16 cellular contexts compared by ENCODE assay signal in the genomic region with DNA sequence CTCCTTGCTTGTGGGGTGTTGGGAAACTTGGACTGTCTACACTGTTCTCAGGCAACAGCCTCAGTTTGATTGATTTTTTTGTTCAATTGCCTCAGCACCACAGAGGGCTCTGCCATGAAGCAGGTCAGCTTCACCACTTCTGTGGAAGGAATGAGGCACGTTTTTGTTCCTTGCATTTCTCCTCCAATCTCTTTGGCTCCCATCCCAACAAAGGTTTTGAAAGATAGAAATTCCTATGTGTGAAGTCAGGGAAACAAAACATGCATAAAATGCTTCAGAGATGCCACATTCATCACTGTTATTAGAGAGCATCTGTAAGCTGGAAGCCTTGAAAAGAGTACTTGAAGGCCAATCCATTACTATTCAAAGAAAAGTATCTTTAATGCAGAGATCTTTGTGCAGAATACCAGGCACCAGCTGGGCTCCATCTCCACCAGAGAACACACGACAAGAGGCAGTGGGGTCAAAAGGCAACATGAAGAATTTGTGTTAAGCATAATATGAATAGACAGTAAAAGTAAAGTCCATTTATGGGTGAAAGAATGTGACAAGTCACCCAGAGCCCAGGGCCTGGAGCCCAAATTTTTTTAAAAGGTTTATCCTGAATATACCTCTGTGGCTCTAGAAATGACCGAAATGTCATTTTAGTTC.
DNase-seq lines count a peak whose midpoint lies in the region; ATAC-seq and TF ChIP-seq lines count a peak whose summit lies in the region.
"Had no signal": no experiment of that assay in that cellular context is flagged by ENCODE, and none has a peak within 500 bp of the region (broad histone marks: within the 10 kb centered on the region; RNA-seq: fewer than 3 reads in every experiment).

No MANE protein-coding gene starts in this region.

- H3K4me1 ChIP-seq in IMR-90 (ENCODE audit: control insufficient read depth, insufficient read depth, low read length) (peaks cover 23% of the 10 kb centered on the region), endodermal cell (ENCODE audit: control insufficient read depth, insufficient read depth, low read length) (no peaks in the 10 kb centered on the region), mesenchymal stem cell (ENCODE audit: control insufficient read depth, insufficient read depth, low read depth, low read length) (peaks cover 7% of the 10 kb centered on the region)
- H3K4me1 ChIP-seq: upper lobe of left lung had no signal

- H4K91ac ChIP-seq in IMR-90 (ENCODE audit: insufficient read depth, low read depth, low read length) (peak overlapping the region; percentile 100), mesenchymal stem cell (ENCODE audit: low read length) (no peak overlapping the region)

- H3K36me3 Mint-ChIP-seq in endodermal cell (ENCODE audit: low read depth): no peaks in the 10 kb centered on the region
- H3K36me3 Mint-ChIP-seq: activated naive CD4-positive, alpha-beta T cell treated with anti-CD3 and anti-CD28 coated beads, Interleukin-2, amount 10 ng/mL, durations not matched to agents 7 days and 5 days had no signal

- no peak for TF ChIP-seq CTCF in AG04450 (IDR thresholded peaks at IDR 0.05; ENCODE audit: low read depth, low read length)
- TF ChIP-seq CTCF in IMR-90 (conservative IDR thresholded peaks at IDR 0.05; ENCODE audit: low read depth, low read length): no peak
- TF ChIP-seq CTCF in endodermal cell (conservative IDR thresholded peaks at IDR 0.05): no peak

- no peaks in the 10 kb centered on the region for H3K4me1 Mint-ChIP-seq in endodermal cell
- H3K4me1 Mint-ChIP-seq: activated naive CD4-positive, alpha-beta T cell treated with anti-CD3 and anti-CD28 coated beads, Interleukin-2, amount 10 ng/mL, durations not matched to agents 7 days and 5 days had no signal

- no peaks in the 10 kb centered on the region for H3K36me3 ChIP-seq in IMR-90 (ENCODE audit: control insufficient read depth, insufficient read depth, low read length)
- no peaks in the 10 kb centered on the region for H3K36me3 ChIP-seq in endodermal cell (ENCODE audit: control insufficient read depth, insufficient read depth, low read length)
- H3K36me3 ChIP-seq in mesenchymal stem cell (ENCODE audit: control insufficient read depth in 1 of 2, insufficient read depth in 2 of 2, low read depth in 1 of 2, low read length in 2 of 2): no peaks in the 10 kb centered on the region
- H3K36me3 ChIP-seq: BLaER1, upper lobe of left lung had no signal

- intact Hi-C loops in IMR-90 (cut with micrococcal nuclease): loop anchor here (1.0 to 10.0 kb wide), 2 partner anchors 265 to 360 kb away; no protein-coding TSS in a partner anchor

- peaks cover 24% of the 10 kb centered on the region for H3K9me3 Mint-ChIP-seq in endodermal cell

- H2BK5ac ChIP-seq in IMR-90 (ENCODE audit: low read depth, low read length, poor library complexity, severe bottlenecking): peak overlapping the region; percentile 85
- peak overlapping the region; percentile 11 for H2BK5ac ChIP-seq in mesenchymal stem cell (ENCODE audit: low read depth, low read length, poor library complexity, severe bottlenecking)

- peak overlapping the region; percentile 99 for H2BK120ac ChIP-seq in IMR-90 (ENCODE audit: low read depth, low read length)
- H2BK120ac ChIP-seq in mesenchymal stem cell (ENCODE audit: low read depth, low read length): no peak overlapping the region

- no peak overlapping the region for H3K27ac Mint-ChIP-seq in endodermal cell
- H3K27ac Mint-ChIP-seq: activated naive CD4-positive, alpha-beta T cell treated with anti-CD3 and anti-CD28 coated beads, Interleukin-2, amount 10 ng/mL, durations not matched to agents 7 days and 5 days had no signal

- POLR2A ChIA-PET in AG04450 (lab: Yijun Ruan, JAX): interaction anchor here (0.6 to 1.2 kb wide), 2 partner anchors 199 to 390 kb away, joined by 3 to 4 read pairs; no protein-coding TSS in a partner anchor
- POLR2A ChIA-PET in IMR-90 (lab: Charles Lee; ENCODE audit: unreplicated experiment): no interaction called here

- H3K27me3 Mint-ChIP-seq in endodermal cell (ENCODE audit: insufficient read depth): peaks cover 2% of the 10 kb centered on the region

- H3K23ac ChIP-seq in IMR-90 (ENCODE audit: low read depth, low read length) (peak overlapping the region; percentile 99; the same call in 1 of the 2 replicates), mesenchymal stem cell (ENCODE audit: low read length in 2 of 2) (no peak overlapping the region)

- H4K20me1 ChIP-seq in IMR-90 (ENCODE audit: insufficient read depth, low read length): peaks cover 4% of the 10 kb centered on the region; the same call in 1 of the 2 replicates
- H4K20me1 ChIP-seq: BLaER1 had no signal

- no CpG with 5 or more reads among the region's 3 CpGs for WGBS in IMR-90 (ENCODE audit: extremely low coverage in 2 of 2, insufficient read length in 1 of 2), 2 experiments
- 57 to 70% methylated on average over 1 to 3 of the region's 3 CpGs for WGBS in endodermal cell (ENCODE audit: insufficient coverage in 1 of 2, insufficient read length in 1 of 2), 2 experiments
- WGBS in mesenchymal stem cell: 45% methylated on average over 2 of the region's 3 CpGs

- peak overlapping the region; percentile 98 for H3K18ac ChIP-seq in IMR-90 (ENCODE audit: low read depth, low read length)
- H3K18ac ChIP-seq in mesenchymal stem cell (ENCODE audit: low read depth in 1 of 2, low read length in 2 of 2): peak overlapping the region; percentile 15 to 69

- no peak for TF ChIP-seq POLR2A in IMR-90 (IDR thresholded peaks at IDR 0.05; ENCODE audit: low read depth, low read length)

- no peaks in the 10 kb centered on the region for H3K9me3 ChIP-seq in AG04450 (ENCODE audit: control insufficient read depth, insufficient read depth, low read length)
- H3K9me3 ChIP-seq in IMR-90 (ENCODE audit: control insufficient read depth, insufficient read depth, low read length): no peaks in the 10 kb centered on the region
- H3K9me3 ChIP-seq in endodermal cell (ENCODE audit: control insufficient read depth, low read length): peaks cover 9% of the 10 kb centered on the region
- H3K9me3 ChIP-seq in mesenchymal stem cell (ENCODE audit: control insufficient read depth, low read length): no peaks in the 10 kb centered on the region
- H3K9me3 ChIP-seq: BLaER1, upper lobe of left lung had no signal

- H3K4me3 Mint-ChIP-seq in endodermal cell: no peak overlapping the region
- H3K4me3 Mint-ChIP-seq: activated naive CD4-positive, alpha-beta T cell treated with anti-CD3 and anti-CD28 coated beads, Interleukin-2, amount 10 ng/mL, durations not matched to agents 7 days and 5 days had no signal

- H3K9ac ChIP-seq in IMR-90 (ENCODE audit: low read depth, low read length) (no peak overlapping the region; the same call in 1 of the 2 replicates), endodermal cell (ENCODE audit: extremely low read depth, low read length, poor library complexity, severe bottlenecking) (no peak overlapping the region), mesenchymal stem cell (ENCODE audit: low read length) (no peak overlapping the region)
- H3K9ac ChIP-seq: BLaER1 had no signal

- H2AFZ ChIP-seq in IMR-90 (replicated peaks; ENCODE audit: low read length, poor library complexity) (peak overlapping the region; percentile 36), mesenchymal stem cell (ENCODE audit: low read depth, low read length) (no peak overlapping the region)

- in situ Hi-C loops in IMR-90 (cut with MboI; ENCODE audit: low sequenced_read_pairs): no loop called here

- H3K9me1 ChIP-seq in IMR-90 (ENCODE audit: insufficient read depth, low read length): peaks cover 12% of the 10 kb centered on the region

- H2AK9ac ChIP-seq in IMR-90 (replicated peaks; ENCODE audit: low read depth, low read length, poor library complexity): peak overlapping the region; percentile 0

- peak overlapping the region; percentile 76 to 96; a peak in 3 of 4 replicates for H4K8ac ChIP-seq in IMR-90 (ENCODE audit: low read depth in 2 of 2, low read length in 2 of 2)
- H4K8ac ChIP-seq in mesenchymal stem cell (ENCODE audit: low read length): no peak overlapping the region

- H3K4me2 ChIP-seq in IMR-90 (ENCODE audit: low read depth, low read length) (peak overlapping the region; percentile 31; the same call in 1 of the 2 replicates), mesenchymal stem cell (ENCODE audit: low read length, poor library complexity, severe bottlenecking) (no peak overlapping the region)

- H2AK5ac ChIP-seq in IMR-90 (ENCODE audit: low read depth, low read length) (peak overlapping the region; percentile 98), mesenchymal stem cell (ENCODE audit: low read length, severe bottlenecking) (no peak overlapping the region)

- DNase-seq in AG04450 (ENCODE audit: low read depth, low spot score) (peak; percentile 64), IMR-90 (peak; percentile 87), endodermal cell (no peak), mesenchymal stem cell (peak; percentile 79), GDM1 (lab: John Stamatoyannopoulos, UW) (no peak)
- DNase-seq: activated naive CD4-positive, alpha-beta T cell treated with anti-CD3 and anti-CD28 coated beads, Interleukin-2, amount 10 ng/mL, durations not matched to agents 7 days and 5 days; GF-D8; left cardiac atrium; NCI-H146; SHP77; stimulated activated CD4-positive, alpha-beta T cell treated with anti-CD3 and anti-CD28 coated beads, Interleukin-15, amount 100 ng/mL, for 24 hours; upper lobe of left lung had no signal

- BruUV-seq in IMR-90 (replicated peaks; lab: Mats Ljungman, UMichigan): no TSS peak

- CTCF ChIA-PET in AG04450 (lab: Charles Lee): no interaction called here
- CTCF ChIA-PET in IMR-90 (lab: Yijun Ruan, JAX): interaction anchor here (0.8 to 1.5 kb wide), 3 partner anchors 21 to 375 kb away, joined by 3 to 4 read pairs (median 3); no protein-coding TSS in a partner anchor

- peak overlapping the region; percentile 90 for H3K14ac ChIP-seq in IMR-90 (replicated peaks; ENCODE audit: low read depth, low read length)
- no peak overlapping the region for H3K14ac ChIP-seq in mesenchymal stem cell (ENCODE audit: low read length in 2 of 2)

- dilution Hi-C loops in IMR-90 (cut with HindIII; ENCODE audit: low sequenced_read_pairs, unreplicated experiment): no loop called here

- H3K27ac ChIP-seq in AG04450 (ENCODE audit: low read depth, low read length) (peak overlapping the region; percentile 52), IMR-90 (ENCODE audit: insufficient read depth, low read length) (peak overlapping the region; percentile 86; the same call in 1 of the 2 replicates), endodermal cell (ENCODE audit: low read depth, low read length) (peak overlapping the region; percentile 78), mesenchymal stem cell (ENCODE audit: low read length, poor library complexity, severe bottlenecking) (peak overlapping the region; percentile 86)
- H3K27ac ChIP-seq: BLaER1, upper lobe of left lung had no signal

- H3K56ac ChIP-seq in IMR-90 (ENCODE audit: extremely low read depth, insufficient read depth, low read length): peak overlapping the region; percentile 24; the same call in 1 of the 2 replicates

- no peaks in the 10 kb centered on the region for H3K27me3 ChIP-seq in AG04450 (ENCODE audit: control insufficient read depth, insufficient read depth, low read length)
- H3K27me3 ChIP-seq in IMR-90 (ENCODE audit: control insufficient read depth, insufficient read depth, low read length): no peaks in the 10 kb centered on the region
- H3K27me3 ChIP-seq in endodermal cell (ENCODE audit: control insufficient read depth, insufficient read depth, low read length, poor library complexity, severe bottlenecking): no peaks in the 10 kb centered on the region
- H3K27me3 ChIP-seq in mesenchymal stem cell (ENCODE audit: control insufficient read depth in 1 of 2, insufficient read depth in 1 of 2, low read length in 2 of 2): no peaks in the 10 kb centered on the region
- H3K27me3 ChIP-seq: BLaER1, upper lobe of left lung had no signal

- peak overlapping the region; percentile 96; the same call in 2 of the 3 replicates for H2BK15ac ChIP-seq in IMR-90 (ENCODE audit: low read depth, low read length)
- H2BK15ac ChIP-seq in mesenchymal stem cell (ENCODE audit: low read depth, poor library complexity, severe bottlenecking): no peak overlapping the region

- H4K5ac ChIP-seq in IMR-90 (ENCODE audit: low read depth, low read length): peak overlapping the region; percentile 68

- ATAC-seq in IMR-90 (ENCODE audit: low read depth) (peak; percentile 82), HG03354 (IDR thresholded peaks at IDR 0.05; ENCODE audit: poor library complexity, severe bottlenecking, unreplicated experiment) (no peak), HG03175 (IDR thresholded peaks at IDR 0.05; ENCODE audit: unreplicated experiment) (no peak), HG02623 (IDR thresholded peaks at IDR 0.05; ENCODE audit: unreplicated experiment) (no peak)

- TF ChIP-seq RAD21 in IMR-90 (IDR thresholded peaks at IDR 0.05; ENCODE audit: low read length): no peak

- no peaks in the 10 kb centered on the region for H3K79me1 ChIP-seq in IMR-90 (ENCODE audit: low read depth in 1 of 2, low read length in 2 of 2)
- H3K79me1 ChIP-seq in mesenchymal stem cell (replicated peaks; ENCODE audit: low read length, poor library complexity, severe bottlenecking): no peaks in the 10 kb centered on the region

- no peak overlapping the region for H2BK12ac ChIP-seq in mesenchymal stem cell (ENCODE audit: low read length in 2 of 2)

- peak overlapping the region; percentile 99 for H2BK20ac ChIP-seq in IMR-90 (ENCODE audit: low read depth, low read length)

- H3K4ac ChIP-seq in IMR-90 (ENCODE audit: low read depth, low read length): peak overlapping the region; percentile 100
- no peak overlapping the region for H3K4ac ChIP-seq in mesenchymal stem cell (ENCODE audit: low read depth in 1 of 2, low read length in 2 of 2)

- H3K4me3 ChIP-seq in AG04450 (ENCODE audit: low read depth, low read length): no peak overlapping the region
- no peak overlapping the region for H3K4me3 ChIP-seq in IMR-90 (ENCODE audit: insufficient read depth, low read depth, low read length)
- H3K4me3 ChIP-seq in endodermal cell (ENCODE audit: low read length): no peak overlapping the region
- no peak overlapping the region for H3K4me3 ChIP-seq in mesenchymal stem cell (ENCODE audit: insufficient read depth in 1 of 2, low read depth in 1 of 2, low read length in 2 of 2)
- H3K4me3 ChIP-seq: BLaER1, upper lobe of left lung had no signal

Comparison
In these comparisons a context has a peak if more than half of its experiments do, and no peak if none do; other contexts are left out.
1. DNase-seq: peak in AG04450 (single experiment), IMR-90 (single experiment) and mesenchymal stem cell (single experiment); none in endodermal cell (single experiment) and GDM1 (single experiment).
2. Peak in every context shown above with its lines, with median percentiles within 50 percentile points of each other: H3K27ac ChIP-seq.